ENCODE assay signal across 7 cellular contexts in the genomic region with DNA sequence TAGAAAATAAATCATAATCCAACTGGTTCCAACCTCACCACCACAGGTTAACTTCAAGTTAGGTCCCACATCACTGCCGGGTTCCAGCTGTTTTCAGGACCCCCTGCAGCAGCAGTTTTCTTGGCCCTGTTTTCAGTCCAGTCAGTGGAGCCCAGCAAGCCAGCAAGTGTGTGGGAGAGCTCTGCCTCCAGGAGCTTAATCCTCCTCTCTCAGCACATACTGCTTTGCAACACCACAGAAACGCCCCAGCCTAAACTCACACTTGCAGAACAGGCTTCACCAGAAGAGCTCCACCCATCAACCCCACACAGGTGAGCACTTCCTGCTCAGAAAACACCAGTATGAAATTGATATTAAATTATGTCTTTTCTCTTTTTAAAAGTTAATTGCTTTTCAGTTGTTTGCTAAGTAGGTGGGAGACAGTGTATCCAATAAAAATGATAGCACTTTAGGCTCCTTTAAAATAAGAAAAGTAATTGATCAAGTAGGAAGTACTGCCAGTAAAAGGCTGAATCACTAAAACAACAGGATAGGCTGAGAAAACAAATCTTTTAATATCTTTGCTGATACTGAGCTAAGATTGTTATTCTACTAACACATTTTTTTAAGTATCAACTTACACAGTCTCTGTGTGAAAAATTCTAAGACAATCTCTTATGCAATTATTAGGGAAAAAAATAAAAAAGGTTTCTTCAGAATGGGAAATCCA.
DNase-seq lines count a peak whose midpoint lies in the region; ATAC-seq and TF ChIP-seq lines count a peak whose summit lies in the region.

No MANE protein-coding gene starts in this region.

- H3K4me3 ChIP-seq in HUES48 (ENCODE audit: low read depth, low read length) (no peak overlapping the region), fibroblast of pulmonary artery (replicated peaks; ENCODE audit: low read depth, low read length) (no peak overlapping the region), rectal smooth muscle tissue (ENCODE audit: low read length) (peak overlapping the region; percentile 45)

- no peak overlapping the region; the same call in 1 of the 2 replicates for H3K9ac ChIP-seq in HUES48 (ENCODE audit: low read depth, low read length)
- H3K9ac ChIP-seq in rectal smooth muscle tissue (ENCODE audit: low read length) = no peak overlapping the region

- TF ChIP-seq CTCF in fibroblast of pulmonary artery (IDR thresholded peaks at IDR 0.05; ENCODE audit: low read length, missing control alignments) = no peak

- H3K27ac ChIP-seq in HUES48 (ENCODE audit: low read depth, low read length) = peak overlapping the region; percentile 85
- no peak overlapping the region for H3K27ac ChIP-seq in rectal smooth muscle tissue (ENCODE audit: low read depth, low read length)

- H3K4me1 ChIP-seq in HUES48 (ENCODE audit: control insufficient read depth, insufficient read depth, low read length) = peaks cover 13% of the 10 kb centered on the region
- H3K4me1 ChIP-seq in rectal smooth muscle tissue (ENCODE audit: control insufficient read depth, insufficient read depth, low read length) = no peaks in the 10 kb centered on the region

- no peaks in the 10 kb centered on the region for H3K9me3 ChIP-seq in HUES48 (ENCODE audit: control insufficient read depth, insufficient read depth, low read length)

- DNase-seq in NCI-H82 (lab: John Stamatoyannopoulos, UW) = peak; percentile 90
- DNase-seq in fibroblast of pulmonary artery (ENCODE audit: low read depth) = peak; percentile 4
- no peak for DNase-seq in AML-193 (lab: John Stamatoyannopoulos, UW)

- H3K36me3 ChIP-seq in HUES48 (ENCODE audit: control insufficient read depth, insufficient read depth, low read length) (no peaks in the 10 kb centered on the region), rectal smooth muscle tissue (ENCODE audit: control insufficient read depth, insufficient read depth, low read length) (no peaks in the 10 kb centered on the region)

- ATAC-seq in HG02763 (IDR thresholded peaks at IDR 0.05; ENCODE audit: unreplicated experiment) (no peak), HG03095 (IDR thresholded peaks at IDR 0.05; ENCODE audit: unreplicated experiment) (no peak)

- no peaks in the 10 kb centered on the region for H3K27me3 ChIP-seq in HUES48 (ENCODE audit: control insufficient read depth, insufficient read depth, low read length)
- no peaks in the 10 kb centered on the region for H3K27me3 ChIP-seq in rectal smooth muscle tissue (ENCODE audit: control insufficient read depth, insufficient read depth, low read length)

Comparison
In these comparisons a context has a peak if more than half of its experiments do, and no peak if none do; other contexts are left out.
1. DNase-seq: peak in NCI-H82 (single experiment) and fibroblast of pulmonary artery (single experiment); none in AML-193 (0 of 2).